ENCODE assay signal across 9 cellular contexts in genomic region chr2:235605306-235605998, GRCh38.
A peak's percentile ranks its signal among the peaks of the same experiment; 100 is the strongest.
DNase-seq lines count a peak whose midpoint lies in the region; ATAC-seq and TF ChIP-seq lines count a peak whose summit lies in the region.
"Had no signal": no experiment of that assay in that cellular context is flagged by ENCODE, and none has a peak within 500 bp of the region (broad histone marks: within the 10 kb centered on the region; RNA-seq: fewer than 3 reads in every experiment).

No MANE protein-coding gene starts in this region.

- ATAC-seq in stimulated activated effector memory CD8-positive, alpha-beta T cell treated with anti-CD3 and anti-CD28 coated beads, Interleukin-12 subunit alpha, Interleukin-12 subunit beta, amount 100 ng/mL, for 72 hours, result peak; percentile 79
- no peak for ATAC-seq in GM21526 (IDR thresholded peaks at IDR 0.05; ENCODE audit: low FRiP score, unreplicated experiment)

- TF ChIP-seq POLR2A in prostate gland (IDR thresholded peaks at IDR 0.05), result no peak

- intact Hi-C loops in prostate gland (cut with DNase I), result no loop called here

- H3K27me3 Mint-ChIP-seq in brain, result peaks cover 9% of the 10 kb centered on the region

- 51% methylated on average over 22 of the region's 22 CpGs for WGBS in prostate gland

- no peak overlapping the region for H3K4me3 ChIP-seq in prostate gland
- H3K4me3 ChIP-seq: skin epidermis had no signal

- H3K36me3 Mint-ChIP-seq in brain, result peaks cover 32% of the 10 kb centered on the region
- no peaks in the 10 kb centered on the region for H3K36me3 Mint-ChIP-seq in stimulated activated effector memory CD8-positive, alpha-beta T cell treated with anti-CD3 and anti-CD28 coated beads, Interleukin-12 subunit alpha, Interleukin-12 subunit beta, amount 100 ng/mL, for 72 hours

- no peak overlapping the region for H3K27ac ChIP-seq in prostate gland

- H3K4me1 Mint-ChIP-seq in brain, result peaks cover 58% of the 10 kb centered on the region
- H3K4me1 Mint-ChIP-seq in stimulated activated effector memory CD8-positive, alpha-beta T cell treated with anti-CD3 and anti-CD28 coated beads, Interleukin-12 subunit alpha, Interleukin-12 subunit beta, amount 100 ng/mL, for 72 hours, result peaks cover 10% of the 10 kb centered on the region

- H3K27ac Mint-ChIP-seq in brain, result peak overlapping the region in 4 of 5 experiments; percentile 52 to 89 (median 79)
- H3K27ac Mint-ChIP-seq in stimulated activated effector memory CD8-positive, alpha-beta T cell treated with anti-CD3 and anti-CD28 coated beads, Interleukin-12 subunit alpha, Interleukin-12 subunit beta, amount 100 ng/mL, for 72 hours, result no peak overlapping the region

- DNase-seq in Ammon's horn (ENCODE audit: low spot score) (peak; percentile 97), NCI-H1694 treated with DMSO at 0.1 percent for 48 hours (lab: John Stamatoyannopoulos, UW) (peak; percentile 73), hypothalamus (lab: John Stamatoyannopoulos, UW) (peak in 45 of 51 donors; percentile 25 to 88 (median 62)), T-helper 1 cell (no peak), prostate gland (ENCODE audit: low spot score) (no peak)
- no peak for DNase-seq in stimulated activated effector memory CD8-positive, alpha-beta T cell treated with anti-CD3 and anti-CD28 coated beads, Interleukin-12 subunit alpha, Interleukin-12 subunit beta, amount 100 ng/mL, for 72 hours (ENCODE audit: low spot score in 2 of 2)

- no peaks in the 10 kb centered on the region for H3K27me3 ChIP-seq in prostate gland (replicated peaks; ENCODE audit: insufficient read depth)

- H3K9me3 ChIP-seq in prostate gland, result no peaks in the 10 kb centered on the region

- TF ChIP-seq CTCF in brain (conservative IDR thresholded peaks at IDR 0.05) (no peak), prostate gland (IDR thresholded peaks at IDR 0.05) (no peak)

- H3K4me1 ChIP-seq in prostate gland (replicated peaks), result peaks cover 3% of the 10 kb centered on the region

- H3K9me3 Mint-ChIP-seq in brain, result peaks cover 4 to 30% (median 16%) of the 10 kb centered on the region in 5 experiments
- peaks cover 7% of the 10 kb centered on the region for H3K9me3 Mint-ChIP-seq in stimulated activated effector memory CD8-positive, alpha-beta T cell treated with anti-CD3 and anti-CD28 coated beads, Interleukin-12 subunit alpha, Interleukin-12 subunit beta, amount 100 ng/mL, for 72 hours

- H3K4me3 Mint-ChIP-seq in brain, result peak overlapping the region; percentile 56 to 79 (median 72)
- no peak overlapping the region for H3K4me3 Mint-ChIP-seq in stimulated activated effector memory CD8-positive, alpha-beta T cell treated with anti-CD3 and anti-CD28 coated beads, Interleukin-12 subunit alpha, Interleukin-12 subunit beta, amount 100 ng/mL, for 72 hours

- no peaks in the 10 kb centered on the region for H3K36me3 ChIP-seq in prostate gland

Comparison
In these comparisons a context has a peak if more than half of its experiments do, and no peak if none do; other contexts are left out.
1. DNase-seq: peak in Ammon's horn (single experiment), NCI-H1694 treated with DMSO at 0.1 percent for 48 hours (single experiment) and hypothalamus (45 of 51); none in stimulated activated effector memory CD8-positive, alpha-beta T cell treated with anti-CD3 and anti-CD28 coated beads, Interleukin-12 subunit alpha, Interleukin-12 subunit beta, amount 100 ng/mL, for 72 hours (0 of 2), T-helper 1 cell (0 of 5) and prostate gland (single experiment).